24 cellular contexts compared by ENCODE assay signal in the genomic region with DNA sequence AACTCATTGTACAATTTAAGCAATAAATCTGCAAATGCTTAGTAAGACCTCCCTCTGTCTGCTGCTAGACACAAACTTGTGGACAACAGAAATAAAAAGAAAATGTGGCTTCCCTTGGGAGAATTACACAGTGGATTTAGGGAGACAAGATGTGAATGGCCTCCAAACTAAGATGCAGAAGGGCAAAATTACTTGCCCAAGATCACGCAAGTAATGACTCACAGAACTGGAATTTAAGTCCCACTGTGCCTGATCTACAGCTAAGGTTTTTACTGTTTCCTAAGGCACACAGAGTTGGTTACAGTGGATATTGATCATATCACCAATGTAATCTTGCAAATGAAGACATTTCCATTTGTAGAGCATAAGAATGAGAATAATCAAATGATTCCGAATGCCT.
"Had no signal": no experiment of that assay in that cellular context is flagged by ENCODE, and none has a peak within 500 bp of the region (broad histone marks: within the 10 kb centered on the region; RNA-seq: fewer than 3 reads in every experiment).

No MANE protein-coding gene starts in this region.

- FAIRE-seq: frontal cortex, kidney had no signal

- DNase-seq: activated CD4-positive, alpha-beta T cell treated with anti-CD3 and anti-CD28 coated beads, Interleukin-2, amount 10 ng/mL, durations not matched to agents 24 days and 14 days; activated CD8-positive, alpha-beta T cell treated with anti-CD3 and anti-CD28 coated beads, Interleukin-2, amount 10 ng/mL, durations not matched to agents 7 days and 5 days; activated naive CD4-positive, alpha-beta T cell treated with anti-CD3 and anti-CD28 coated beads, Interleukin-2, amount 10 ng/mL, durations not matched to agents 7 days and 5 days; activated naive CD8-positive, alpha-beta T cell treated with anti-CD3 and anti-CD28 coated beads, Interleukin-2, amount 50 U/mL, for 24 hours; activated T-cell treated with anti-CD3 and anti-CD28 coated beads, Interleukin-2, amount 50 U/mL, for 24 hours; anterior cingulate cortex; brain microvascular endothelial cell; colonic mucosa; erythroblast; hypothalamus; kidney; left lung; mammary epithelial cell; stimulated activated CD4-positive, alpha-beta T cell treated with anti-CD3 and anti-CD28 coated beads, Interleukin-15, amount 100 ng/mL, for 24 hours; stimulated activated CD4-positive, alpha-beta T cell treated with anti-CD3 and anti-CD28 coated beads, Interleukin-4, amount 100 ng/mL, for 1 hour; stimulated activated naive CD8-positive, alpha-beta T cell treated with anti-CD3 and anti-CD28 coated beads, Interleukin-15, amount 100 ng/mL, for 72 hours; T-helper 1 cell; T-helper 9 cell had no signal

- H3K9me3 ChIP-seq: colonic mucosa, left lung, right atrium auricular region had no signal

- H3K36me3 ChIP-seq: brain microvascular endothelial cell, colonic mucosa, left lung, right atrium auricular region had no signal

- H3K27ac ChIP-seq: brain microvascular endothelial cell, colonic mucosa, left lung, right atrium auricular region, skin epidermis had no signal

- H3K4me1 ChIP-seq: colonic mucosa, left lung, right atrium auricular region had no signal

- H3K4me3 Mint-ChIP-seq: activated CD4-positive, alpha-beta T cell treated with anti-CD3 and anti-CD28 coated beads, Interleukin-2, amount 10 ng/mL, durations not matched to agents 24 days and 14 days; activated CD8-positive, alpha-beta T cell treated with anti-CD3 and anti-CD28 coated beads, Interleukin-2, amount 10 ng/mL, durations not matched to agents 7 days and 5 days; activated naive CD4-positive, alpha-beta T cell treated with anti-CD3 and anti-CD28 coated beads, Interleukin-2, amount 10 ng/mL, durations not matched to agents 7 days and 5 days; activated naive CD8-positive, alpha-beta T cell treated with anti-CD3 and anti-CD28 coated beads, Interleukin-2, amount 50 U/mL, for 24 hours; activated T-cell treated with anti-CD3 and anti-CD28 coated beads, Interleukin-2, amount 50 U/mL, for 24 hours; central memory CD8-positive, alpha-beta T cell; neural crest cell; stimulated activated naive CD8-positive, alpha-beta T cell treated with anti-CD3 and anti-CD28 coated beads, Interleukin-15, amount 100 ng/mL, for 72 hours; type B pancreatic cell had no signal

- H3K9me3 Mint-ChIP-seq: activated CD4-positive, alpha-beta T cell treated with anti-CD3 and anti-CD28 coated beads, Interleukin-2, amount 10 ng/mL, durations not matched to agents 24 days and 14 days; activated naive CD4-positive, alpha-beta T cell treated with anti-CD3 and anti-CD28 coated beads, Interleukin-2, amount 10 ng/mL, durations not matched to agents 7 days and 5 days; activated naive CD8-positive, alpha-beta T cell treated with anti-CD3 and anti-CD28 coated beads, Interleukin-2, amount 50 U/mL, for 24 hours; activated T-cell treated with anti-CD3 and anti-CD28 coated beads, Interleukin-2, amount 50 U/mL, for 24 hours; central memory CD8-positive, alpha-beta T cell; neural crest cell; stimulated activated naive CD8-positive, alpha-beta T cell treated with anti-CD3 and anti-CD28 coated beads, Interleukin-15, amount 100 ng/mL, for 72 hours; type B pancreatic cell had no signal

- H3K27ac Mint-ChIP-seq: activated CD4-positive, alpha-beta T cell treated with anti-CD3 and anti-CD28 coated beads, Interleukin-2, amount 10 ng/mL, durations not matched to agents 24 days and 14 days; activated CD8-positive, alpha-beta T cell treated with anti-CD3 and anti-CD28 coated beads, Interleukin-2, amount 10 ng/mL, durations not matched to agents 7 days and 5 days; activated naive CD4-positive, alpha-beta T cell treated with anti-CD3 and anti-CD28 coated beads, Interleukin-2, amount 10 ng/mL, durations not matched to agents 7 days and 5 days; activated naive CD8-positive, alpha-beta T cell treated with anti-CD3 and anti-CD28 coated beads, Interleukin-2, amount 50 U/mL, for 24 hours; activated T-cell treated with anti-CD3 and anti-CD28 coated beads, Interleukin-2, amount 50 U/mL, for 24 hours; stimulated activated naive CD8-positive, alpha-beta T cell treated with anti-CD3 and anti-CD28 coated beads, Interleukin-15, amount 100 ng/mL, for 72 hours; type B pancreatic cell had no signal

- H3K27me3 ChIP-seq: brain microvascular endothelial cell, colonic mucosa, left lung, right atrium auricular region had no signal

- H3K36me3 Mint-ChIP-seq: activated naive CD4-positive, alpha-beta T cell treated with anti-CD3 and anti-CD28 coated beads, Interleukin-2, amount 10 ng/mL, durations not matched to agents 7 days and 5 days; type B pancreatic cell had no signal

- H3K27me3 Mint-ChIP-seq: activated CD4-positive, alpha-beta T cell treated with anti-CD3 and anti-CD28 coated beads, Interleukin-2, amount 10 ng/mL, durations not matched to agents 24 days and 14 days; activated naive CD4-positive, alpha-beta T cell treated with anti-CD3 and anti-CD28 coated beads, Interleukin-2, amount 10 ng/mL, durations not matched to agents 7 days and 5 days; activated naive CD8-positive, alpha-beta T cell treated with anti-CD3 and anti-CD28 coated beads, Interleukin-2, amount 50 U/mL, for 24 hours; activated T-cell treated with anti-CD3 and anti-CD28 coated beads, Interleukin-2, amount 50 U/mL, for 24 hours; stimulated activated naive CD8-positive, alpha-beta T cell treated with anti-CD3 and anti-CD28 coated beads, Interleukin-15, amount 100 ng/mL, for 72 hours; type B pancreatic cell had no signal

- H3K4me1 Mint-ChIP-seq: activated CD4-positive, alpha-beta T cell treated with anti-CD3 and anti-CD28 coated beads, Interleukin-2, amount 10 ng/mL, durations not matched to agents 24 days and 14 days; activated naive CD4-positive, alpha-beta T cell treated with anti-CD3 and anti-CD28 coated beads, Interleukin-2, amount 10 ng/mL, durations not matched to agents 7 days and 5 days; activated naive CD8-positive, alpha-beta T cell treated with anti-CD3 and anti-CD28 coated beads, Interleukin-2, amount 50 U/mL, for 24 hours; central memory CD8-positive, alpha-beta T cell; neural crest cell; stimulated activated naive CD8-positive, alpha-beta T cell treated with anti-CD3 and anti-CD28 coated beads, Interleukin-15, amount 100 ng/mL, for 72 hours had no signal

- H3K4me3 ChIP-seq: colonic mucosa, left lung, right atrium auricular region, skin epidermis had no signal
